In genomic region chr2:45446016-45446415, GRCh38 we compare ENCODE assay signal across 24 cellular contexts.
A peak's percentile ranks its signal among the peaks of the same experiment; 100 is the strongest.
DNase-seq lines count a peak whose midpoint lies in the region; ATAC-seq, FAIRE-seq and TF ChIP-seq lines count a peak whose summit lies in the region.
"Had no signal": no experiment of that assay in that cellular context is flagged by ENCODE, and none has a peak within 500 bp of the region (broad histone marks: within the 10 kb centered on the region; RNA-seq: fewer than 3 reads in every experiment).

No MANE protein-coding gene starts in this region.

- no peak for TF ChIP-seq CTCF in pancreas (IDR thresholded peaks at IDR 0.05)

- 98% methylated on average over 2 of the region's 2 CpGs for WGBS in mesenchymal stem cell
- 29 to 39% methylated on average over 2 of the region's 2 CpGs for WGBS in pancreas, 2 donors

- H3K4me3 ChIP-seq in mesenchymal stem cell (ENCODE audit: insufficient read depth in 1 of 2, low read depth in 1 of 2, low read length in 2 of 2) (no peak overlapping the region), pancreas (no peak overlapping the region)
- H3K4me3 ChIP-seq: A549, BLaER1, GM12878 had no signal

- no peak overlapping the region for H3K4ac ChIP-seq in mesenchymal stem cell (ENCODE audit: low read depth in 1 of 2, low read length in 2 of 2)

- H2AFZ ChIP-seq in mesenchymal stem cell (ENCODE audit: low read depth, low read length): no peak overlapping the region

- H3K4me1 ChIP-seq in mesenchymal stem cell (ENCODE audit: control insufficient read depth, insufficient read depth, low read depth, low read length) (no peaks in the 10 kb centered on the region), pancreas (peaks cover 0 to 20% (median 7%) of the 10 kb centered on the region in 3 donors)
- H3K4me1 ChIP-seq: A549, BE2C, BLaER1 had no signal

- H2BK12ac ChIP-seq in mesenchymal stem cell (ENCODE audit: low read length in 2 of 2): no peak overlapping the region

- FAIRE-seq in pancreas (lab: Jason Lieb, UNC): no peak
- FAIRE-seq: A549, GM12878, GM12892, GM18507 had no signal

- H2BK5ac ChIP-seq in mesenchymal stem cell (ENCODE audit: low read depth, low read length, poor library complexity, severe bottlenecking): no peak overlapping the region

- H4K91ac ChIP-seq in mesenchymal stem cell (ENCODE audit: low read length): no peak overlapping the region

- H3K9me3 ChIP-seq in mesenchymal stem cell (ENCODE audit: control insufficient read depth, low read length) (no peaks in the 10 kb centered on the region), pancreas (no peaks in the 10 kb centered on the region)
- H3K9me3 ChIP-seq: A549, BE2C, BLaER1 had no signal

- intact Hi-C loops in pancreas (cut with DNase I): no loop called here

- H4K8ac ChIP-seq in mesenchymal stem cell (ENCODE audit: low read length): no peak overlapping the region

- DNase-seq in mesenchymal stem cell (no peak), pancreas (peak in 2 of 6 donors; percentile 21 to 65), ACHN (no peak), A172 (ENCODE audit: low spot score) (no peak)
- DNase-seq: 8988T; BE2C; C1 segment of cervical spinal cord; CD4-positive, alpha-beta memory T cell; CD4-positive, CD25-positive, alpha-beta regulatory T cell; CD8-positive, alpha-beta memory T cell; COR-L47; DMS 273 treated with DMSO at 0.1 percent for 48 hours; DMS153; DMS53; DMS79; DND-41; EL; GDM1 had no signal

- peak overlapping the region; percentile 84 for H2AK5ac ChIP-seq in mesenchymal stem cell (ENCODE audit: low read length, severe bottlenecking)

- no peak overlapping the region for H3K18ac ChIP-seq in mesenchymal stem cell (ENCODE audit: low read depth in 1 of 2, low read length in 2 of 2)

- H3K23ac ChIP-seq in mesenchymal stem cell (ENCODE audit: low read length in 2 of 2): no peak overlapping the region

- peak; percentile 71 to 84 (median 81) for ATAC-seq in pancreas
- ATAC-seq in HG03175 (IDR thresholded peaks at IDR 0.05; ENCODE audit: unreplicated experiment): no peak
- ATAC-seq: A549, GM12878 had no signal

- H2BK120ac ChIP-seq in mesenchymal stem cell (ENCODE audit: low read depth, low read length): no peak overlapping the region

- H3K4me2 ChIP-seq in mesenchymal stem cell (ENCODE audit: low read length, poor library complexity, severe bottlenecking): no peak overlapping the region
- H3K4me2 ChIP-seq: A549, BLaER1 had no signal

- in situ Hi-C loops in ACHN (cut with HindIII; ENCODE audit: low pct_ligation_motif_present, low pct_unique_long_range_greater_than_20kb, low sequenced_read_pairs): no loop called here

- no peak overlapping the region for H3K9ac ChIP-seq in mesenchymal stem cell (ENCODE audit: low read length)
- H3K9ac ChIP-seq: BLaER1 had no signal

- H3K27ac ChIP-seq in mesenchymal stem cell (ENCODE audit: low read length, poor library complexity, severe bottlenecking) (no peak overlapping the region), pancreas (peak overlapping the region in 1 of 4 donors; percentile 24)
- H3K27ac ChIP-seq: A549, BLaER1 had no signal

- no peaks in the 10 kb centered on the region for H3K36me3 ChIP-seq in mesenchymal stem cell (ENCODE audit: control insufficient read depth in 1 of 2, insufficient read depth in 2 of 2, low read depth in 1 of 2, low read length in 2 of 2)
- no peaks in the 10 kb centered on the region for H3K36me3 ChIP-seq in pancreas
- H3K36me3 ChIP-seq: BE2C, BLaER1 had no signal

- no peak overlapping the region for H3K14ac ChIP-seq in mesenchymal stem cell (ENCODE audit: low read length in 2 of 2)

- no peak overlapping the region for H2BK15ac ChIP-seq in mesenchymal stem cell (ENCODE audit: low read depth, poor library complexity, severe bottlenecking)

- H3K27me3 ChIP-seq in mesenchymal stem cell (ENCODE audit: control insufficient read depth in 1 of 2, insufficient read depth in 1 of 2, low read length in 2 of 2) (no peaks in the 10 kb centered on the region), pancreas (no peaks in the 10 kb centered on the region)
- H3K27me3 ChIP-seq: BE2C, BLaER1 had no signal

- peaks cover 3% of the 10 kb centered on the region for H3K79me1 ChIP-seq in mesenchymal stem cell (replicated peaks; ENCODE audit: low read length, poor library complexity, severe bottlenecking)
